In the genomic region with DNA sequence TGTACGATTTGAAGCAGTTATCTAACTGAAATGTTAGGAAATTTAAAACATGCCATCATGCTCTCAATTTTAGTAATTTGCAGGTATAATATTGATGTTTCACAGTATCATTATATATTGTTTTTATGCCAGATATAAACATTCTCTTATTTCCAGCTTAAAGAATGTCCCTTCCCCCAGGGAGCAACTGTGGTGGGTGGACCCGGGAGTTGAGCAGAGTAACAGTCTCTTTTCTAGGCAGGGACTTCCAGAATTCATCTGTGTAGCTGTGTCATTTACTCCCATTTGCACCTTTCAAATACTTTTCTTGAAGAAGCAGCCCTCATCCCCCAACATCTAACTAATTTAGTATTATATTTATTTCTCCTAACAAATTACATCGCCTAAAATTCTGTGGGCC, we compare ENCODE assay signal across 19 cellular contexts. TPM values are rescaled to one million over a fixed set of nuclear protein-coding genes. Genes with fewer than 3 reads are reported as not detected.
DNase-seq lines count a peak whose midpoint lies in the region; ATAC-seq, FAIRE-seq and TF ChIP-seq lines count a peak whose summit lies in the region.
"Had no signal": no experiment of that assay in that cellular context is flagged by ENCODE, and none has a peak within 500 bp of the region (broad histone marks: within the 10 kb centered on the region; RNA-seq: fewer than 3 reads in every experiment).

No MANE protein-coding gene starts in this region.

- H2BK20ac ChIP-seq in H1 (ENCODE audit: low read length): no peak overlapping the region

- no peak overlapping the region for H2BK5ac ChIP-seq in H1 (ENCODE audit: low read depth, low read length)

- DNase-seq in GM23338 (ENCODE audit: low spot score) (peak; percentile 32), H1 (ENCODE audit: low read depth in 1 of 2, low spot score in 2 of 2) (no peak), neural progenitor cell (ENCODE audit: low spot score) (no peak), T-helper 2 cell (no peak), erythroblast (lab: John Stamatoyannopoulos, UW) (no peak), ascending aorta (ENCODE audit: low spot score in 2 of 2) (no peak)
- DNase-seq: DMS 273 treated with DMSO at 0.1 percent for 48 hours, DND-41, GOT3, KBM-7, MV-4-11, NCI-H1417 treated with DMSO at 0.1 percent for 48 hours, NCI-H187 treated with DMSO at 0.1 percent for 48 hours, NCI-H2227 treated with DMSO at 0.1 percent for 48 hours, NCI-H524 had no signal

- CTCF ChIA-PET in H1 (lab: Charles Lee; ENCODE audit: partially characterized antibody): interaction anchor here (1.3 to 5.7 kb wide), 4 partner anchors 10 to 79 kb away, joined by 3 to 30 read pairs (median 15); a partner anchor contains a TSS

- no peak for TF ChIP-seq EP300 in H1 (IDR thresholded peaks at IDR 0.05; ENCODE audit: borderline replicate concordance in 1 of 2, low read depth in 2 of 2, low read length in 2 of 2)

- no peak overlapping the region for H4K91ac ChIP-seq in H1 (replicated peaks; ENCODE audit: insufficient read length, low read length)

- TF ChIP-seq CTCF in GM23338 (conservative IDR thresholded peaks at IDR 0.05; ENCODE audit: low read depth in 2 of 2) (no peak), H1 (IDR thresholded peaks at IDR 0.05; ENCODE audit: control extremely low read depth in 1 of 3, insufficient read depth in 1 of 3, low read depth in 1 of 3, low read length in 3 of 3) (no peak), neural progenitor cell (IDR thresholded peaks at IDR 0.05) (no peak), ascending aorta (IDR thresholded peaks at IDR 0.05) (no peak)

- no peaks in the 10 kb centered on the region for H3K79me1 ChIP-seq in H1 (ENCODE audit: low read depth, low read length)

- no peaks in the 10 kb centered on the region for H3K36me3 ChIP-seq in GM23338 (ENCODE audit: insufficient read depth)
- H3K36me3 ChIP-seq in HUES64 (ENCODE audit: insufficient read depth, low read length): no peaks in the 10 kb centered on the region
- no peaks in the 10 kb centered on the region for H3K36me3 ChIP-seq in H1 (ENCODE audit: control insufficient read depth in 2 of 4, insufficient read depth in 4 of 4, low read length in 3 of 4)
- H3K36me3 ChIP-seq in neural progenitor cell: no peaks in the 10 kb centered on the region
- H3K36me3 ChIP-seq in ascending aorta: no peaks in the 10 kb centered on the region

- peak; percentile 56 for ATAC-seq in GM23338

- H3K4ac ChIP-seq in H1 (replicated peaks; ENCODE audit: insufficient read length, low read depth, low read length): no peak overlapping the region

- H3K9me3 Mint-ChIP-seq in GM23338: no peaks in the 10 kb centered on the region
- no peaks in the 10 kb centered on the region for H3K9me3 Mint-ChIP-seq in neural progenitor cell
- H3K9me3 Mint-ChIP-seq: CD14-positive monocyte; T-helper 1 cell treated with Interleukin-12 subunit alpha and Interleukin-12 subunit beta and Interleukin-4 antibody, amounts not matched to agents 30 μg/mL and 1 μg/mL, for 36 hours had no signal

- no peaks in the 10 kb centered on the region for H3K9me3 ChIP-seq in HUES64 (ENCODE audit: insufficient read depth, low read depth, low read length)
- H3K9me3 ChIP-seq in H1 (ENCODE audit: insufficient read depth in 2 of 2, low read depth in 1 of 2, low read length in 1 of 2): no peaks in the 10 kb centered on the region
- no peaks in the 10 kb centered on the region for H3K9me3 ChIP-seq in neural progenitor cell (ENCODE audit: low read depth)
- H3K9me3 ChIP-seq in ascending aorta: no peaks in the 10 kb centered on the region

- H3K4me1 Mint-ChIP-seq in GM23338 (peaks cover 37% of the 10 kb centered on the region), neural progenitor cell (peaks cover 37% of the 10 kb centered on the region)

- H3K14ac ChIP-seq in H1 (ENCODE audit: insufficient read length): no peak overlapping the region

- no peak overlapping the region for H2BK12ac ChIP-seq in H1 (ENCODE audit: low read depth, low read length)

- H3K56ac ChIP-seq in H1 (replicated peaks; ENCODE audit: insufficient read length, low read depth, low read length): no peak overlapping the region

- H3K27me3 Mint-ChIP-seq in GM23338 (ENCODE audit: insufficient read depth, low read depth, poor library complexity): peaks cover 4% of the 10 kb centered on the region
- no peaks in the 10 kb centered on the region for H3K27me3 Mint-ChIP-seq in neural progenitor cell (ENCODE audit: insufficient read depth, low read depth)

- H3K4me1 ChIP-seq in GM23338 (ENCODE audit: insufficient read depth): peaks cover 35% of the 10 kb centered on the region
- peaks cover 53% of the 10 kb centered on the region for H3K4me1 ChIP-seq in HUES64 (ENCODE audit: insufficient read depth, low read length)
- H3K4me1 ChIP-seq in H1 (replicated peaks in 1 of 4; ENCODE audit: control insufficient read depth in 3 of 4, insufficient read depth in 4 of 4, low read length in 3 of 4): peaks cover 0 to 12% (median 6%) of the 10 kb centered on the region in 4 experiments; a peak in 3 of 7 replicates
- peaks cover 27% of the 10 kb centered on the region for H3K4me1 ChIP-seq in neural progenitor cell
- H3K4me1 ChIP-seq in ascending aorta: peaks cover 0 to 18% of the 10 kb centered on the region in 2 donors

- H3K27ac ChIP-seq in GM23338 (ENCODE audit: low read depth) (peak overlapping the region; percentile 36; the same call in 1 of the 2 replicates), HUES64 (ENCODE audit: low read depth, low read length) (peak overlapping the region; percentile 71), H1 (ENCODE audit: low read depth, low read length) (no peak overlapping the region), neural progenitor cell (peak overlapping the region; percentile 8), ascending aorta (no peak overlapping the region)

- H3K9ac ChIP-seq in HUES64 (ENCODE audit: low read depth, low read length) (peak overlapping the region; percentile 45; the same call in 1 of the 2 replicates), H1 (replicated peaks in 1 of 4; ENCODE audit: extremely low read depth in 1 of 4, low read depth in 3 of 4, low read length in 3 of 4) (no peak overlapping the region), neural progenitor cell (no peak overlapping the region)

- H3K4me3 Mint-ChIP-seq in GM23338 (peak overlapping the region; percentile 36; the same call in 1 of the 3 replicates), neural progenitor cell (no peak overlapping the region)
- H3K4me3 Mint-ChIP-seq: CD14-positive monocyte; T-helper 1 cell treated with Interleukin-12 subunit alpha and Interleukin-12 subunit beta and Interleukin-4 antibody, amounts not matched to agents 30 μg/mL and 1 μg/mL, for 36 hours had no signal

- POLR2A ChIA-PET in H1 (lab: Charles Lee; ENCODE audit: partially characterized antibody): interaction anchor here (1.0 to 1.7 kb wide), 3 partner anchors 10 to 48 kb away, joined by 3 to 6 read pairs (median 5); a partner anchor contains a TSS

- peaks cover 75% of the 10 kb centered on the region for H3K79me2 ChIP-seq in GM23338 (replicated peaks; ENCODE audit: insufficient read depth)
- peaks cover 0 to 59% of the 10 kb centered on the region in 2 experiments; a peak in 2 of 4 replicates for H3K79me2 ChIP-seq in H1 (ENCODE audit: control insufficient read depth in 1 of 2, insufficient read depth in 2 of 2, low read length in 2 of 2)
- H3K79me2 ChIP-seq in neural progenitor cell (ENCODE audit: low read depth): peaks cover 28% of the 10 kb centered on the region

- H3K4me2 ChIP-seq in GM23338 (peak overlapping the region; percentile 33), H1 (ENCODE audit: insufficient read depth in 1 of 2, low read depth in 2 of 2, low read length in 2 of 2) (peak overlapping the region in 1 of 2 experiments; percentile 19; a peak in 1 of 4 replicates), neural progenitor cell (no peak overlapping the region)

- H3K18ac ChIP-seq in H1 (ENCODE audit: extremely low read depth, low read length): no peak overlapping the region

- no peak overlapping the region for H2BK120ac ChIP-seq in H1 (replicated peaks; ENCODE audit: low read depth, low read length)

- no peaks in the 10 kb centered on the region for H3K27me3 ChIP-seq in GM23338 (ENCODE audit: insufficient read depth)
- H3K27me3 ChIP-seq in HUES64 (ENCODE audit: insufficient read depth, low read length): no peaks in the 10 kb centered on the region
- no peaks in the 10 kb centered on the region for H3K27me3 ChIP-seq in H1 (replicated peaks in 1 of 4; ENCODE audit: control insufficient read depth in 3 of 4, extremely low read depth in 1 of 4, insufficient read depth in 3 of 4, low read length in 3 of 4)
- H3K27me3 ChIP-seq in neural progenitor cell: no peaks in the 10 kb centered on the region
- H3K27me3 ChIP-seq in ascending aorta: no peaks in the 10 kb centered on the region

- WGBS in HUES64: 76% methylated on average over 3 of the region's 3 CpGs
- WGBS in H1 (ENCODE audit: extremely low coverage in 1 of 2, insufficient coverage in 1 of 2, insufficient read length in 1 of 2, insufficient replicate concordance in 2 of 2, low coverage in 1 of 2, low lambda C conversion rate in 2 of 2, missing lambda C conversion rate in 1 of 2), 2 experiments: 57 to 100% methylated on average over 1 to 3 of the region's 3 CpGs

- intact Hi-C loops in ascending aorta (cut with DNase I): no loop called here

- H3F3A ChIP-seq in GM23338 (replicated peaks; ENCODE audit: low read depth) (no peaks in the 10 kb centered on the region), neural progenitor cell (ENCODE audit: low read depth) (no peaks in the 10 kb centered on the region)

- no peak overlapping the region for H2AK5ac ChIP-seq in H1 (ENCODE audit: low read depth, low read length)

- no peaks in the 10 kb centered on the region for H3K36me3 Mint-ChIP-seq in GM23338 (ENCODE audit: low read depth)
- H3K36me3 Mint-ChIP-seq in neural progenitor cell: peaks cover 1% of the 10 kb centered on the region

- FAIRE-seq in H1 (lab: Jason Lieb, UNC): no peak
- FAIRE-seq: GM19239 had no signal

- no peak overlapping the region for H3K23ac ChIP-seq in H1 (ENCODE audit: insufficient read length)

- H2AFZ ChIP-seq in GM23338 (no peak overlapping the region), H1 (ENCODE audit: low read length) (no peak overlapping the region), neural progenitor cell (replicated peaks) (no peak overlapping the region)

- H3K23me2 ChIP-seq in H1 (ENCODE audit: low read depth, low read length): no peaks in the 10 kb centered on the region

- H3K27ac Mint-ChIP-seq in GM23338 (peak overlapping the region; percentile 92), neural progenitor cell (no peak overlapping the region)
- H3K27ac Mint-ChIP-seq: CD14-positive monocyte; T-helper 1 cell treated with Interleukin-12 subunit alpha and Interleukin-12 subunit beta and Interleukin-4 antibody, amounts not matched to agents 30 μg/mL and 1 μg/mL, for 36 hours had no signal

- no peaks in the 10 kb centered on the region for H4K20me1 ChIP-seq in GM23338 (replicated peaks; ENCODE audit: insufficient read depth)
- H4K20me1 ChIP-seq in H1 (replicated peaks in 1 of 2; ENCODE audit: control insufficient read depth in 1 of 2, insufficient read depth in 2 of 2, low read length in 2 of 2): no peaks in the 10 kb centered on the region
- no peaks in the 10 kb centered on the region for H4K20me1 ChIP-seq in neural progenitor cell (ENCODE audit: low read depth)

- H4K8ac ChIP-seq in H1 (ENCODE audit: extremely low read depth, insufficient read depth, low read length): no peak overlapping the region

- TF ChIP-seq POLR2A in H1 (IDR thresholded peaks at IDR 0.05; ENCODE audit: control extremely low read depth in 1 of 2, low read depth in 2 of 2, low read length in 2 of 2): no peak
- TF ChIP-seq POLR2A in erythroblast (IDR thresholded peaks at IDR 0.05; ENCODE audit: low read length): no peak

- H3K4me3 ChIP-seq in GM23338 (no peak overlapping the region), HUES64 (ENCODE audit: low read length) (peak overlapping the region; percentile 16; the same call in 1 of the 2 replicates), H1 (ENCODE audit: extremely low read depth in 1 of 4, insufficient read depth in 2 of 4, low read depth in 3 of 4, low read length in 4 of 4) (peak overlapping the region in 1 of 4 experiments; percentile 19; a peak in 1 of 8 replicates), neural progenitor cell (no peak overlapping the region), ascending aorta (no peak overlapping the region)

- H3K9me2 ChIP-seq in GM23338 (ENCODE audit: insufficient read depth): no peaks in the 10 kb centered on the region

- H2BK15ac ChIP-seq in H1 (ENCODE audit: low read length): no peak overlapping the region

- TF ChIP-seq RAD21 in H1 (IDR thresholded peaks at IDR 0.05 in 1 of 2, conservative IDR thresholded peaks at IDR 0.05 in 1 of 2; ENCODE audit: low read depth in 2 of 2, low read length in 2 of 2): no peak

- peak overlapping the region; percentile 38 for H4K5ac ChIP-seq in H1 (ENCODE audit: insufficient read length, low read depth, low read length)

RNA-seq across cellular contexts. Expression of a gene that starts 9.6 kb away (rescaled TPM):
- 80.3 and 86.0 TPM in 2 replicates for total RNA-seq in GM23338 (2014; rRNA removed; shearing (Covaris generic))
- polyA plus RNA-seq in GM23338 (2016; fragmentation: Nextera tagmentation; extraction: Ambion mirVana) (36.2 and 41.4 TPM in 2 replicates), H1 (2011; rRNA removed) (32.1 and 50.1 TPM in 2 replicates)
- polyA plus RNA-seq in HUES64 (2013, experiment 1 of 2): 90.1 TPM
- 92.1 TPM for polyA plus RNA-seq in HUES64 (2013, experiment 2 of 2)
- total RNA-seq in H1 (2021; fragmentation: NEBNext Ultra II Directional; extraction: Animal tissue kit (Norgen Biotek cat#: 25700)): 97.9 and 101 TPM in 2 replicates
- polyA plus RNA-seq in H1 (2011; cell fraction: cytosol; rRNA removed): 52.3 TPM
- polyA plus RNA-seq in H1 (2011; cell fraction: nucleus; rRNA removed): 24.2 TPM
- polyA plus RNA-seq in H1 (2012, experiment 1 of 2): 60.7 to 95.4 TPM (median 74.9 TPM) in 4 replicates
- 6.2 TPM for polyA plus RNA-seq in H1 (2012, experiment 2 of 2)
- polyA plus RNA-seq in H1 (2013, experiment 1 of 2): 91.7 TPM
- polyA plus RNA-seq in H1 (2013, experiment 2 of 2): 102 TPM
- polyA minus RNA-seq in H1 (2011; rRNA and poly(A)+ RNA removed): 50.3 and 71.5 TPM in 2 replicates
- 37.9 TPM for polyA minus RNA-seq in H1 (2011; cell fraction: cytosol; rRNA and poly(A)+ RNA removed)
- polyA minus RNA-seq in H1 (2011; cell fraction: nucleus; rRNA and poly(A)+ RNA removed): 73.9 TPM
- total RNA-seq in neural progenitor cell (ENCODE audit: low replicate concordance) (125 and 167 TPM in 2 replicates), ascending aorta (5.1 TPM)

Comparison
In these comparisons a context has a peak if more than half of its experiments do, and no peak if none do; other contexts are left out.
1. H3K27ac ChIP-seq: peak in GM23338 (single experiment), HUES64 (single experiment) and neural progenitor cell (single experiment); none in H1 (single experiment) and ascending aorta (0 of 2).
2. RNA of a gene that starts 9.6 kb away (total RNA-seq): 125 to 167 TPM in neural progenitor cell, 97.9 to 101 TPM in H1 and 80.3 to 86.0 TPM in GM23338; 5.1 TPM in ascending aorta (single experiment); every median in the first group is over 10 times any median in the second.